ENCODE assay signal across 19 cellular contexts in genomic region chr19:2957160-2957559, GRCh38. TPM values are rescaled to one million over a fixed set of nuclear protein-coding genes. Genes with fewer than 3 reads are reported as not detected.
"Had no signal": no experiment of that assay in that cellular context is flagged by ENCODE, and none has a peak within 500 bp of the region (broad histone marks: within the 10 kb centered on the region; RNA-seq: fewer than 3 reads in every experiment).

No MANE protein-coding gene starts in this region.

- H3K27ac Mint-ChIP-seq: dendritic cell treated with granulocyte-macrophage colony-stimulating factor and Interleukin-4, amounts not matched to agents 40 ng/mL and 50 ng/mL, for 4 days; effector memory CD8-positive, alpha-beta T cell; endodermal cell; mesothelial cell of epicardium had no signal

- H3K4me3 Mint-ChIP-seq: dendritic cell treated with granulocyte-macrophage colony-stimulating factor and Interleukin-4, amounts not matched to agents 40 ng/mL and 50 ng/mL, for 4 days; effector memory CD8-positive, alpha-beta T cell; endodermal cell; mesothelial cell of epicardium had no signal

- ATAC-seq: esophagus mucosa, gastrocnemius medialis, heart right ventricle, left cardiac atrium, left lung, left ventricle myocardium superior, lower lobe of right lung, mucosa of descending colon had no signal

- DNase-seq: cortex of kidney; effector CD8-positive, alpha-beta T cell; endodermal cell; esophagus squamous epithelium; foreskin melanocyte; gastrocnemius medialis; glutamatergic neuron; heart right ventricle; hippocampal formation; left cardiac atrium; left ventricle myocardium superior; lower lobe of right lung had no signal

- H3K9me3 Mint-ChIP-seq: dendritic cell treated with granulocyte-macrophage colony-stimulating factor and Interleukin-4, amounts not matched to agents 40 ng/mL and 50 ng/mL, for 4 days; effector memory CD8-positive, alpha-beta T cell; endodermal cell; mesothelial cell of epicardium had no signal

- H3K36me3 Mint-ChIP-seq: mesothelial cell of epicardium had no signal

RNA-seq across cellular contexts. Expression of gene TLE6, which starts 20.2 kb away (rescaled TPM):
- total RNA-seq: myocyte had no signal
